12 cellular contexts compared by ENCODE assay signal in the genomic region with DNA sequence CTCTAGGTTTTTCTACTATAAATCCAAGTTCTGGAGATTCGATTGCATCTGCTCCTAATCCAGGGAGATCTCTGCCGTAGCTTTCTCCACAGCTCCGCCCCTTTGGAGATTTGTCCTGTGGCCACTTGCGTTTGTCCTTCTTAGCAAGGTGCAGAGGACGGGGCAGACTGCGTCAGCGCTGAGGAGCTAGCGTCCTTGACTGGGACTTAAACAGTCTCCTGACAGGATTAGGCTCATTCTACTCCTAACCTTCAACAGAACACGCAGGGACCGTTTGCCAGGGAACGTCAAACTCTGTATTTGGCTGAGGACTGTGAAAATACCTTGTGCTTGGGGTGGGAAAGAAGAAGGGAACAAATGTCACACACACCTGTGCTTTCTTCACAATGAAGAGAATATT.
DNase-seq lines count a peak whose midpoint lies in the region; ATAC-seq, FAIRE-seq and TF ChIP-seq lines count a peak whose summit lies in the region.
"Had no signal": no experiment of that assay in that cellular context is flagged by ENCODE, and none has a peak within 500 bp of the region (broad histone marks: within the 10 kb centered on the region; RNA-seq: fewer than 3 reads in every experiment).

No MANE protein-coding gene starts in this region.

- ATAC-seq in HG02884 (IDR thresholded peaks at IDR 0.05; ENCODE audit: unreplicated experiment), result no peak
- ATAC-seq: activated T-cell treated with anti-CD3 and anti-CD28 coated beads, Interleukin-2, amount 50 U/mL, for 72 hours had no signal

- DNase-seq in D721Med (ENCODE audit: insufficient read length, low spot score), result no peak
- peak; percentile 10 for DNase-seq in cerebellar cortex (ENCODE audit: low spot score)
- peak; percentile 18 for DNase-seq in left kidney (ENCODE audit: low read depth, low spot score)
- DNase-seq in retinal pigment epithelial cell (ENCODE audit: low read depth), result peak; percentile 90
- DNase-seq in Ammon's horn (ENCODE audit: low spot score), result no peak
- DNase-seq in NCI-H2029 treated with DMSO at 0.1 percent for 48 hours (lab: John Stamatoyannopoulos, UW), result no peak
- DNase-seq in activated CD4-positive, CD25-positive, alpha-beta regulatory T cell (lab: John Stamatoyannopoulos, UW), result no peak
- DNase-seq: activated T-cell treated with anti-CD3 and anti-CD28 coated beads, Interleukin-2, amount 50 U/mL, for 72 hours; HCEC 1CT; NCI-H1105 treated with DMSO at 0.1 percent for 48 hours had no signal

- TF ChIP-seq CTCF in D721Med (IDR thresholded peaks at IDR 0.05; ENCODE audit: insufficient read depth, missing control alignments), result no peak
- peak; percentile 23 for TF ChIP-seq CTCF in retinal pigment epithelial cell (conservative IDR thresholded peaks at IDR 0.05; ENCODE audit: low read depth, low read length)

- peak overlapping the region; percentile 48 for H3K4me3 ChIP-seq in retinal pigment epithelial cell (ENCODE audit: low read length)

- peak; percentile 55 for FAIRE-seq in D721Med (lab: Jason Lieb, UNC)
- FAIRE-seq: colon had no signal

Comparison
In these comparisons a context has a peak if more than half of its experiments do, and no peak if none do; other contexts are left out.
1. DNase-seq: peak in cerebellar cortex (single experiment), left kidney (single experiment) and retinal pigment epithelial cell (single experiment); none in D721Med (single experiment), Ammon's horn (single experiment), NCI-H2029 treated with DMSO at 0.1 percent for 48 hours (single experiment) and activated CD4-positive, CD25-positive, alpha-beta regulatory T cell (0 of 4).